In the genomic region with DNA sequence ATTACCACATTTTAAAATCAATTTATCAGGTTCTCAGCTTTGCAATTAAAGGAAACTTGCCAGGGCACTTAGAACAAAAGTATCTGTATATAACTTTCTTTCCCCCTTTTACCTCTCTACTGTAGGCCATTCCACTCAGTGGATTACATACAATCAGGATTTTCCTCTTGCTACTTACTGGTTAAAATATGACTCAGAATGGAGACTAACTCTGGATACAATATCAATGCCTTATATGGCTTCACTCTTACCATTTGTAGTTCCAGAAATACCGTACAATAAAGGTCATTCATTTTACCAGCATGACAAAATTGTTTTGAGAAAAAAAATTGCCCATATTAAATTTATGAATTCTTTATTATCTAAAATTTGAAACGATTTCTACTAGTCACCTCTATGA, we compare ENCODE assay signal across 16 cellular contexts.
DNase-seq lines count a peak whose midpoint lies in the region; ATAC-seq and TF ChIP-seq lines count a peak whose summit lies in the region.
"Had no signal": no experiment of that assay in that cellular context is flagged by ENCODE, and none has a peak within 500 bp of the region (broad histone marks: within the 10 kb centered on the region; RNA-seq: fewer than 3 reads in every experiment).

No MANE protein-coding gene starts in this region.

- H3K36me3 ChIP-seq in ascending aorta = no peaks in the 10 kb centered on the region
- no peaks in the 10 kb centered on the region for H3K36me3 ChIP-seq in upper lobe of right lung
- H3K36me3 ChIP-seq: vagina had no signal

- peaks cover 0 to 13% of the 10 kb centered on the region in 2 donors for H3K4me1 ChIP-seq in ascending aorta
- no peaks in the 10 kb centered on the region for H3K4me1 ChIP-seq in upper lobe of right lung
- H3K4me1 ChIP-seq: vagina had no signal

- ATAC-seq in upper lobe of right lung = no peak
- ATAC-seq in activated T-cell treated with anti-CD3 and anti-CD28 coated beads, Interleukin-2, amount 50 U/mL, for 4 hours = no peak
- ATAC-seq: sciatic nerve had no signal

- intact Hi-C loops in ascending aorta (cut with DNase I) (no loop called here), upper lobe of right lung (cut with DNase I) (no loop called here)

- peak overlapping the region; percentile 65 to 68 for H3K27ac ChIP-seq in ascending aorta
- H3K27ac ChIP-seq in upper lobe of right lung = no peak overlapping the region
- H3K27ac ChIP-seq: vagina had no signal

- H3K4me3 ChIP-seq in ascending aorta (no peak overlapping the region), upper lobe of right lung (no peak overlapping the region)
- H3K4me3 ChIP-seq: vagina had no signal

- H3K4me1 Mint-ChIP-seq in activated T-cell treated with anti-CD3 and anti-CD28 coated beads, Interleukin-2, amount 50 U/mL, for 4 hours (ENCODE audit: low read depth) = no peaks in the 10 kb centered on the region
- H3K4me1 Mint-ChIP-seq in activated naive CD4-positive, alpha-beta T cell treated with anti-CD3 and anti-CD28 coated beads, Interleukin-2, amount 10 ng/mL, durations not matched to agents 7 days and 5 days = no peaks in the 10 kb centered on the region

- no peaks in the 10 kb centered on the region for H3K9me3 ChIP-seq in ascending aorta
- H3K9me3 ChIP-seq in upper lobe of right lung = no peaks in the 10 kb centered on the region
- H3K9me3 ChIP-seq: vagina had no signal

- TF ChIP-seq CTCF in ascending aorta (IDR thresholded peaks at IDR 0.05) = no peak
- TF ChIP-seq CTCF in upper lobe of right lung (IDR thresholded peaks at IDR 0.05) = no peak

- H3K27me3 Mint-ChIP-seq in activated T-cell treated with anti-CD3 and anti-CD28 coated beads, Interleukin-2, amount 50 U/mL, for 4 hours (ENCODE audit: low read depth) = no peaks in the 10 kb centered on the region
- no peaks in the 10 kb centered on the region for H3K27me3 Mint-ChIP-seq in activated naive CD4-positive, alpha-beta T cell treated with anti-CD3 and anti-CD28 coated beads, Interleukin-2, amount 10 ng/mL, durations not matched to agents 7 days and 5 days

- H3K27ac Mint-ChIP-seq in activated naive CD4-positive, alpha-beta T cell treated with anti-CD3 and anti-CD28 coated beads, Interleukin-2, amount 10 ng/mL, durations not matched to agents 7 days and 5 days = no peak overlapping the region

- H3K27me3 ChIP-seq in ascending aorta (no peaks in the 10 kb centered on the region), upper lobe of right lung (no peaks in the 10 kb centered on the region)
- H3K27me3 ChIP-seq: vagina had no signal

- no peak overlapping the region for H3K4me3 Mint-ChIP-seq in activated T-cell treated with anti-CD3 and anti-CD28 coated beads, Interleukin-2, amount 50 U/mL, for 4 hours
- no peak overlapping the region for H3K4me3 Mint-ChIP-seq in activated naive CD4-positive, alpha-beta T cell treated with anti-CD3 and anti-CD28 coated beads, Interleukin-2, amount 10 ng/mL, durations not matched to agents 7 days and 5 days
- H3K4me3 Mint-ChIP-seq: neural crest cell had no signal

- H3K9me3 Mint-ChIP-seq in activated T-cell treated with anti-CD3 and anti-CD28 coated beads, Interleukin-2, amount 50 U/mL, for 4 hours = peaks cover 10% of the 10 kb centered on the region
- peaks cover 8% of the 10 kb centered on the region for H3K9me3 Mint-ChIP-seq in activated naive CD4-positive, alpha-beta T cell treated with anti-CD3 and anti-CD28 coated beads, Interleukin-2, amount 10 ng/mL, durations not matched to agents 7 days and 5 days
- H3K9me3 Mint-ChIP-seq: neural crest cell had no signal

- CTCF ChIA-PET in activated naive CD4-positive, alpha-beta T cell treated with anti-CD3 and anti-CD28 coated beads, Interleukin-2, amount 10 ng/mL, durations not matched to agents 7 days and 5 days (lab: Charles Lee) = no interaction called here

- H3K36me3 Mint-ChIP-seq in activated T-cell treated with anti-CD3 and anti-CD28 coated beads, Interleukin-2, amount 50 U/mL, for 4 hours (ENCODE audit: insufficient read depth) = no peaks in the 10 kb centered on the region
- H3K36me3 Mint-ChIP-seq in activated naive CD4-positive, alpha-beta T cell treated with anti-CD3 and anti-CD28 coated beads, Interleukin-2, amount 10 ng/mL, durations not matched to agents 7 days and 5 days = no peaks in the 10 kb centered on the region

- DNase-seq in HS-5 (ENCODE audit: low read depth) = peak; percentile 79
- DNase-seq in ascending aorta (ENCODE audit: low spot score in 2 of 2) = no peak
- peak; percentile 62 for DNase-seq in fibroblast of the conjunctiva (ENCODE audit: low read depth)
- no peak for DNase-seq in NCI-H2171 (lab: John Stamatoyannopoulos, UW)
- DNase-seq in upper lobe of right lung = no peak
- no peak for DNase-seq in activated T-cell treated with anti-CD3 and anti-CD28 coated beads, Interleukin-2, amount 50 U/mL, for 4 hours
- no peak for DNase-seq in activated naive CD4-positive, alpha-beta T cell treated with anti-CD3 and anti-CD28 coated beads, Interleukin-2, amount 10 ng/mL, durations not matched to agents 7 days and 5 days
- DNase-seq: activated CD8-positive, alpha-beta memory T cell treated with anti-CD3 and anti-CD28 coated beads for 24 hours; activated gamma-delta T cell; caudate nucleus; NCI-H1092; NK-92 treated with Interleukin-12 subunit alpha and Interleukin-12 subunit beta, amount 100 ng/mL, for 24 hours; stimulated activated naive CD4-positive, alpha-beta T cell had no signal

Comparison
In these comparisons a context has a peak if more than half of its experiments do, and no peak if none do; other contexts are left out.
1. DNase-seq: peak in HS-5 (single experiment) and fibroblast of the conjunctiva (single experiment); none in ascending aorta (0 of 2), NCI-H2171 (single experiment), upper lobe of right lung (single experiment), activated T-cell treated with anti-CD3 and anti-CD28 coated beads, Interleukin-2, amount 50 U/mL, for 4 hours (single experiment) and activated naive CD4-positive, alpha-beta T cell treated with anti-CD3 and anti-CD28 coated beads, Interleukin-2, amount 10 ng/mL, durations not matched to agents 7 days and 5 days (single experiment).